ENCODE assay signal across 19 cellular contexts in the genomic region with DNA sequence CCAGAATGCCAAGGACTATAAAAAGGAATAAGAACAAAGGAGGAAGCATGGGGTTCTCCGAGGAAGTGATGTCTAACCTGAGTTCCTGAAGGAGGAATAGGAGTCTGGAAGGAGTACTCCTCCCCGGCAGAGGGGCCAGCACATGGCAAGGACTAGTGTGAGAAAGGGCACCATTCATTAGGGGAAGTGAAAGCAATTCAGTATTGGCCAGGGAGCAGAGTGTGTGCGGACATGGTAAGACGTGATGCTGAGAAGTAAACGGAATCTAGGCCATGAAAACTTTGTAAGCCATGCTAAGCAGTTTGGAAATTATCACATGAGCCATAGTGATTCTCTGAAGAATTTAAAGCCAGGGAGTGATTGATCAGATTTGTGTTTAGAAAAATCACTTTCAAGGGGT.
DNase-seq lines count a peak whose midpoint lies in the region; ATAC-seq and TF ChIP-seq lines count a peak whose summit lies in the region.
"Had no signal": no experiment of that assay in that cellular context is flagged by ENCODE, and none has a peak within 500 bp of the region (broad histone marks: within the 10 kb centered on the region; RNA-seq: fewer than 3 reads in every experiment).

No MANE protein-coding gene starts in this region.

- no peaks in the 10 kb centered on the region for H3K9me3 ChIP-seq in gastroesophageal sphincter

- peak overlapping the region; percentile 86 to 96 (median 92) for H3K27ac Mint-ChIP-seq in CD14-positive monocyte
- H3K27ac Mint-ChIP-seq: H9, T-cell had no signal

- H3K27me3 ChIP-seq in gastroesophageal sphincter: no peaks in the 10 kb centered on the region

- 81 to 100% methylated on average over 2 to 5 of the region's 5 CpGs for WGBS in gastroesophageal sphincter (ENCODE audit: low coverage in 1 of 2), 2 donors

- no peak for TF ChIP-seq EP300 in gastroesophageal sphincter (IDR thresholded peaks at IDR 0.05)

- no peak overlapping the region for H3K4me3 ChIP-seq in gastroesophageal sphincter
- H3K4me3 ChIP-seq: K562 had no signal

- peak; percentile 58 for DNase-seq in Ammon's horn (ENCODE audit: low spot score)
- DNase-seq in CD14-positive monocyte (ENCODE audit: low spot score): peak; percentile 62
- DNase-seq in NOMO-1 treated with DMSO at 0.1 percent for 48 hours (lab: John Stamatoyannopoulos, UW; ENCODE audit: unreplicated experiment): peak; percentile 67
- no peak for DNase-seq in activated naive CD4-positive, alpha-beta T cell treated with anti-CD3 and anti-CD28 coated beads, Interleukin-2, amount 50 U/mL, for 16 hours
- DNase-seq in omental fat pad (ENCODE audit: low spot score): no peak
- no peak for DNase-seq in DMS153 (lab: John Stamatoyannopoulos, UW)
- DNase-seq: DND-41, H9, NCI-H1417, NCI-H1930, NCI-H345, NCI-H526, SHP77 treated with DMSO at 0.1 percent for 48 hours, T-cell had no signal

- peaks cover 0 to 3% (median 3%) of the 10 kb centered on the region in 3 donors for H3K27me3 Mint-ChIP-seq in CD14-positive monocyte (ENCODE audit: low read depth in 3 of 3)

- peaks cover 0 to 12% (median 2%) of the 10 kb centered on the region in 7 donors for H3K9me3 Mint-ChIP-seq in CD14-positive monocyte
- H3K9me3 Mint-ChIP-seq: H9, T-cell had no signal

- H3K4me1 Mint-ChIP-seq in CD14-positive monocyte: peaks cover 67% of the 10 kb centered on the region

- H3K4me1 ChIP-seq in gastroesophageal sphincter: no peaks in the 10 kb centered on the region

- no peaks in the 10 kb centered on the region for H3K36me3 ChIP-seq in gastroesophageal sphincter

- no peak for TF ChIP-seq POLR2A in gastroesophageal sphincter (IDR thresholded peaks at IDR 0.05)

- intact Hi-C loops in CD14-positive monocyte (cut with micrococcal nuclease): no loop called here

- H3K27ac ChIP-seq in gastroesophageal sphincter: no peak overlapping the region
- H3K27ac ChIP-seq: C4-2B had no signal

- peaks cover 0 to 3% of the 10 kb centered on the region in 2 donors for H3K36me3 Mint-ChIP-seq in CD14-positive monocyte
- H3K36me3 Mint-ChIP-seq: T-cell had no signal

- peak overlapping the region; percentile 4 to 28 for H3K4me3 Mint-ChIP-seq in CD14-positive monocyte
- H3K4me3 Mint-ChIP-seq: H9, T-cell had no signal

- no peak for TF ChIP-seq CTCF in CD14-positive monocyte (IDR thresholded peaks at IDR 0.05)
- TF ChIP-seq CTCF in gastroesophageal sphincter (IDR thresholded peaks at IDR 0.05): no peak
- no peak for TF ChIP-seq CTCF in omental fat pad (IDR thresholded peaks at IDR 0.05)

- ATAC-seq in gastroesophageal sphincter (peak; percentile 39), omental fat pad (ENCODE audit: low FRiP score) (no peak), HG03442 (IDR thresholded peaks at IDR 0.05; ENCODE audit: unreplicated experiment) (no peak)
- ATAC-seq: K562, SK-N-SH treated with all-trans-retinoic acid at 6 μM for 48 hours, T-cell had no signal

Comparison
In these comparisons a context has a peak if more than half of its experiments do, and no peak if none do; other contexts are left out.
1. DNase-seq: peak in Ammon's horn (single experiment), CD14-positive monocyte (single experiment) and NOMO-1 treated with DMSO at 0.1 percent for 48 hours (single experiment); none in activated naive CD4-positive, alpha-beta T cell treated with anti-CD3 and anti-CD28 coated beads, Interleukin-2, amount 50 U/mL, for 16 hours (single experiment), omental fat pad (single experiment) and DMS153 (single experiment).